In genomic region chr3:71579934-71580318, GRCh38 we compare ENCODE assay signal across 8 cellular contexts. TPM values are rescaled to one million over a fixed set of nuclear protein-coding genes. Genes with fewer than 3 reads are reported as not detected.
A peak's percentile ranks its signal among the peaks of the same experiment; 100 is the strongest.
DNase-seq lines count a peak whose midpoint lies in the region; ATAC-seq and TF ChIP-seq lines count a peak whose summit lies in the region.

No MANE protein-coding gene starts in this region.

- intact Hi-C loops in CD4-positive, alpha-beta T cell (cut with DNase I, micrococcal nuclease): loop anchor here (5.0 to 10.0 kb wide), 13 partner anchors 68 to 1415 kb away; partner anchors contain the start of genes PPP4R2 (in 1 of the 2) and SHQ1 (in 1 of the 2)
- intact Hi-C loops in ascending aorta (cut with DNase I): loop anchor here (2.0 to 10.0 kb wide), 7 partner anchors 148 to 595 kb away; no protein-coding TSS in a partner anchor

- DNase-seq in CD4-positive, alpha-beta T cell: no peak
- DNase-seq in ascending aorta (ENCODE audit: low spot score in 2 of 2) (no peak), GM13977 (ENCODE audit: low spot score) (no peak), omental fat pad (ENCODE audit: low spot score) (no peak), NCI-H187 (lab: John Stamatoyannopoulos, UW) (no peak)

- POLR2A ChIA-PET in CD4-positive, alpha-beta T cell (lab: Charles Lee): no interaction called here

- H3K27ac Mint-ChIP-seq in CD4-positive, alpha-beta T cell: peak overlapping the region; percentile 85

- H3K4me1 Mint-ChIP-seq in CD4-positive, alpha-beta T cell (ENCODE audit: low read depth): peaks cover 43% of the 10 kb centered on the region

- no peak for TF ChIP-seq CTCF in CD4-positive, alpha-beta T cell (IDR thresholded peaks at IDR 0.05)
- TF ChIP-seq CTCF in Loucy (conservative IDR thresholded peaks at IDR 0.05; ENCODE audit: low read length) (no peak), ascending aorta (IDR thresholded peaks at IDR 0.05) (no peak), GM13977 (IDR thresholded peaks at IDR 0.05; ENCODE audit: extremely low read depth, insufficient read depth, missing control alignments) (no peak), omental fat pad (IDR thresholded peaks at IDR 0.05) (no peak)

- H3K36me3 ChIP-seq in Loucy (ENCODE audit: insufficient read depth, low read length) (no peaks in the 10 kb centered on the region), ascending aorta (no peaks in the 10 kb centered on the region), muscle layer of colon (ENCODE audit: insufficient read depth, low read length) (no peaks in the 10 kb centered on the region)

- ATAC-seq in CD4-positive, alpha-beta T cell (ENCODE audit: poor library complexity): no peak
- no peak for ATAC-seq in HG02981 (IDR thresholded peaks at IDR 0.05; ENCODE audit: unreplicated experiment)
- ATAC-seq in omental fat pad (ENCODE audit: low FRiP score): no peak

- H3K9ac ChIP-seq in Loucy (ENCODE audit: low read depth, low read length, poor library complexity, severe bottlenecking): peak overlapping the region; percentile 98
- peak overlapping the region; percentile 28 for H3K9ac ChIP-seq in muscle layer of colon (ENCODE audit: low read length)

- peak overlapping the region; percentile 98 for H3K4me2 ChIP-seq in Loucy (ENCODE audit: low read depth, low read length, poor library complexity, severe bottlenecking)

- no peaks in the 10 kb centered on the region for H3K27me3 Mint-ChIP-seq in CD4-positive, alpha-beta T cell

- peaks cover 8% of the 10 kb centered on the region for H3F3A ChIP-seq in Loucy (ENCODE audit: low read depth)

- CTCF ChIA-PET in CD4-positive, alpha-beta T cell (lab: Charles Lee): interaction anchor here (0.8 kb wide), 1 partner anchor 426 kb away, joined by 3 read pairs; no protein-coding TSS in a partner anchor

- H4K20me1 ChIP-seq in Loucy (ENCODE audit: insufficient read depth, low read length, poor library complexity, severe bottlenecking): peaks cover 37% of the 10 kb centered on the region

- H2AFZ ChIP-seq in Loucy (ENCODE audit: low read length): no peak overlapping the region

- peaks cover 27% of the 10 kb centered on the region for H3K36me3 Mint-ChIP-seq in CD4-positive, alpha-beta T cell (ENCODE audit: low read depth)

- H3K79me2 ChIP-seq in Loucy (ENCODE audit: insufficient read depth, low read length): peaks cover 85% of the 10 kb centered on the region

- no peak overlapping the region for H3K27ac ChIP-seq in CD4-positive, alpha-beta T cell (ENCODE audit: low read depth, low read length)
- H3K27ac ChIP-seq in ascending aorta (peak overlapping the region; percentile 96 to 100), muscle layer of colon (ENCODE audit: low read depth, low read length) (peak overlapping the region; percentile 96)

- H3K4me1 ChIP-seq in Loucy (ENCODE audit: insufficient read depth, low read length, poor library complexity, severe bottlenecking): peaks cover 67% of the 10 kb centered on the region
- peaks cover 0 to 12% of the 10 kb centered on the region in 2 donors for H3K4me1 ChIP-seq in ascending aorta
- peaks cover 19% of the 10 kb centered on the region for H3K4me1 ChIP-seq in muscle layer of colon (ENCODE audit: insufficient read depth, low read length)

- H3K9me2 ChIP-seq in Loucy (replicated peaks; ENCODE audit: low read depth, low read length): no peaks in the 10 kb centered on the region

- H3K4me3 ChIP-seq in Loucy (ENCODE audit: low read length, poor library complexity, severe bottlenecking) (peak overlapping the region; percentile 94), ascending aorta (peak overlapping the region; percentile 41 to 85), muscle layer of colon (ENCODE audit: low read depth in 1 of 2, low read length in 2 of 2) (peak overlapping the region; percentile 12 to 71)

- no peaks in the 10 kb centered on the region for H3K27me3 ChIP-seq in CD4-positive, alpha-beta T cell (ENCODE audit: control insufficient read depth, insufficient read depth, low read length)
- H3K27me3 ChIP-seq in Loucy (ENCODE audit: insufficient read depth, low read length, poor library complexity, severe bottlenecking) (no peaks in the 10 kb centered on the region), ascending aorta (no peaks in the 10 kb centered on the region), muscle layer of colon (ENCODE audit: control insufficient read depth in 1 of 2, insufficient read depth in 2 of 2, low read length in 2 of 2) (no peaks in the 10 kb centered on the region)

- H3K9me3 Mint-ChIP-seq in CD4-positive, alpha-beta T cell: no peaks in the 10 kb centered on the region

- H3K9me3 ChIP-seq in CD4-positive, alpha-beta T cell (ENCODE audit: control insufficient read depth, low read length): no peaks in the 10 kb centered on the region
- H3K9me3 ChIP-seq in Loucy (ENCODE audit: insufficient read depth, low read depth, low read length) (no peaks in the 10 kb centered on the region), ascending aorta (no peaks in the 10 kb centered on the region), muscle layer of colon (ENCODE audit: low read length) (no peaks in the 10 kb centered on the region)

- H3K4me3 Mint-ChIP-seq in CD4-positive, alpha-beta T cell: peak overlapping the region; percentile 83

- in situ Hi-C loops in GM13977 (cut with MboI; ENCODE audit: low pct_unique_long_range_greater_than_20kb, low sequenced_read_pairs, unreplicated experiment): loop anchor here (25.0 kb wide), 1 partner anchor 568 kb away; no protein-coding TSS in a partner anchor

RNA-seq across cellular contexts. Expression of gene FOXP1, which starts 3.6 kb away (rescaled TPM):
- total RNA-seq in CD4-positive, alpha-beta T cell: 100 to 1,000 TPM; 493 to 508 TPM
- total RNA-seq in ascending aorta (171 TPM), omental fat pad (100 to 1,000 TPM in 1 of 4 donors, 10 to 100 TPM in 3; 72.4 to 128 (median 76.7) TPM)

Comparison
In these comparisons a context has a peak if more than half of its experiments do, and no peak if none do; other contexts are left out.
1. H3K4me3 ChIP-seq: peak in every context shown above with its lines; median percentile 94 in Loucy; 63 in ascending aorta; 42 in muscle layer of colon.